Comparison of ENCODE assay signal across 21 cellular contexts in genomic region chr10:103569877-103570276, GRCh38.
"Had no signal": no experiment of that assay in that cellular context is flagged by ENCODE, and none has a peak within 500 bp of the region (broad histone marks: within the 10 kb centered on the region; RNA-seq: fewer than 3 reads in every experiment).

No MANE protein-coding gene starts in this region.

- H3K4me3 ChIP-seq: adrenal gland, coronary artery, esophagus muscularis mucosa, gastroesophageal sphincter, testis had no signal

- H3K36me3 Mint-ChIP-seq: activated naive CD4-positive, alpha-beta T cell treated with anti-CD3 and anti-CD28 coated beads, Interleukin-2, amount 50 U/mL, for 72 hours; T-cell had no signal

- H3K9me3 ChIP-seq: adrenal gland, esophagus muscularis mucosa, gastroesophageal sphincter, testis had no signal

- H3K27ac Mint-ChIP-seq: activated CD4-positive, alpha-beta T cell treated with anti-CD3 and anti-CD28 coated beads, Interleukin-2, amount 10 ng/mL, durations not matched to agents 24 days and 14 days; activated naive CD4-positive, alpha-beta T cell treated with anti-CD3 and anti-CD28 coated beads, Interleukin-2, amount 50 U/mL, for 72 hours; activated T-helper 17 cell treated with anti-CD3 and anti-CD28 coated beads, Interleukin-2, amount 50 U/mL, for 72 hours; T-cell; T-helper 2 cell treated with Interferon-gamma antibody and Interleukin-4, amounts not matched to agents 5 μg/mL and 100 μg/mL, for 36 hours had no signal

- H3K27ac ChIP-seq: adrenal gland, coronary artery, esophagus muscularis mucosa, gastroesophageal sphincter, testis, VCaP had no signal

- H3K27me3 Mint-ChIP-seq: activated T-helper 17 cell treated with anti-CD3 and anti-CD28 coated beads, Interleukin-2, amount 50 U/mL, for 72 hours had no signal

- H3K27me3 ChIP-seq: adrenal gland, esophagus muscularis mucosa, gastroesophageal sphincter, testis had no signal

- H3K4me1 ChIP-seq: adrenal gland, esophagus muscularis mucosa, gastroesophageal sphincter, testis had no signal

- H3K4me1 Mint-ChIP-seq: activated T-helper 17 cell treated with anti-CD3 and anti-CD28 coated beads, Interleukin-2, amount 50 U/mL, for 72 hours; central memory CD8-positive, alpha-beta T cell; T-cell had no signal

- H3K9me3 Mint-ChIP-seq: activated CD4-positive, alpha-beta T cell treated with anti-CD3 and anti-CD28 coated beads, Interleukin-2, amount 10 ng/mL, durations not matched to agents 24 days and 14 days; activated naive CD4-positive, alpha-beta T cell treated with anti-CD3 and anti-CD28 coated beads, Interleukin-2, amount 50 U/mL, for 72 hours; activated T-helper 17 cell treated with anti-CD3 and anti-CD28 coated beads, Interleukin-2, amount 50 U/mL, for 72 hours; central memory CD8-positive, alpha-beta T cell; nephron; T-cell; T-helper 2 cell treated with Interferon-gamma antibody and Interleukin-4, amounts not matched to agents 5 μg/mL and 100 μg/mL, for 36 hours had no signal

- H3K36me3 ChIP-seq: adrenal gland, esophagus muscularis mucosa, gastroesophageal sphincter had no signal

- H3K4me3 Mint-ChIP-seq: activated CD4-positive, alpha-beta T cell treated with anti-CD3 and anti-CD28 coated beads, Interleukin-2, amount 10 ng/mL, durations not matched to agents 24 days and 14 days; activated T-helper 17 cell treated with anti-CD3 and anti-CD28 coated beads, Interleukin-2, amount 50 U/mL, for 72 hours; central memory CD8-positive, alpha-beta T cell; nephron; T-cell; T-helper 2 cell treated with Interferon-gamma antibody and Interleukin-4, amounts not matched to agents 5 μg/mL and 100 μg/mL, for 36 hours had no signal

- DNase-seq: activated CD4-positive, alpha-beta T cell treated with anti-CD3 and anti-CD28 coated beads, Interleukin-2, amount 10 ng/mL, durations not matched to agents 24 days and 14 days; activated T-cell treated with anti-CD3 and anti-CD28 coated beads, Interleukin-2, amount 50 U/mL, for 1 hour; adrenal gland; nucleus accumbens; stimulated activated CD4-positive, alpha-beta T cell treated with anti-CD3 and anti-CD28 coated beads, Interleukin-2, amount 100 ng/mL, for 48 hours; stimulated activated CD8-positive, alpha-beta memory T cell treated with anti-CD3 and anti-CD28 coated beads, Interleukin-4, amount 100 ng/mL, for 48 hours; stimulated activated naive CD4-positive, alpha-beta T cell; T-cell; testis; trophoblast cell had no signal

- ATAC-seq: activated CD4-positive, CD25-positive, alpha-beta regulatory T cell treated with anti-CD3 and anti-CD28 coated beads, Interleukin-2, amount 50 U/mL, for 24 hours; activated naive CD4-positive, alpha-beta T cell treated with anti-CD3 and anti-CD28 coated beads, Interleukin-2, amount 50 U/mL, for 72 hours; activated T-helper 17 cell treated with anti-CD3 and anti-CD28 coated beads, Interleukin-2, amount 50 U/mL, for 72 hours; gastroesophageal sphincter; sciatic nerve; T-cell had no signal
